27 cellular contexts compared by ENCODE assay signal in genomic region chr18:34345738-34346137, GRCh38.
DNase-seq lines count a peak whose midpoint lies in the region; ATAC-seq, FAIRE-seq and TF ChIP-seq lines count a peak whose summit lies in the region.
"Had no signal": no experiment of that assay in that cellular context is flagged by ENCODE, and none has a peak within 500 bp of the region (broad histone marks: within the 10 kb centered on the region; RNA-seq: fewer than 3 reads in every experiment).

No MANE protein-coding gene starts in this region.

- no peak for DNase-seq in D721Med (ENCODE audit: insufficient read length, low spot score)
- peak; percentile 3 for DNase-seq in HT1080 (ENCODE audit: low read depth)
- DNase-seq in bronchial epithelial cell (ENCODE audit: low read depth): peak; percentile 46
- DNase-seq in foreskin melanocyte: peak; percentile 7
- DNase-seq in substantia nigra (lab: John Stamatoyannopoulos, UW): no peak
- DNase-seq in thyroid gland: no peak
- DNase-seq in ureter (ENCODE audit: low spot score): no peak
- DNase-seq: AML-193; Caco-2; Calu3; CD4-positive, alpha-beta T cell; CD8-positive, alpha-beta T cell; DMS 273 treated with DMSO at 0.1 percent for 48 hours; DMS153; DMS53; DMS79; DND-41; EL; GDM1 had no signal

- H3K27ac ChIP-seq in substantia nigra (ENCODE audit: low read depth, low read length, poor library complexity, severe bottlenecking) (no peak overlapping the region), thyroid gland (no peak overlapping the region)
- H3K27ac ChIP-seq: 22Rv1; A549; BLaER1 treated with 17β-estradiol and CSF1 and Interleukin-3, amounts not matched to agents 10 nM and 100 nM; C4-2B had no signal

- H3K9me3 ChIP-seq in thyroid gland: no peaks in the 10 kb centered on the region
- H3K9me3 ChIP-seq: A549, Caco-2 had no signal

- no peak for ATAC-seq in GM19452 (IDR thresholded peaks at IDR 0.05; ENCODE audit: unreplicated experiment)
- ATAC-seq: A549; CD8-positive, alpha-beta T cell; GM12878 had no signal

- H3K36me3 ChIP-seq in bronchial epithelial cell (ENCODE audit: control insufficient read depth, insufficient read depth, low read length) (no peaks in the 10 kb centered on the region), thyroid gland (no peaks in the 10 kb centered on the region)
- H3K36me3 ChIP-seq: BLaER1 treated with 17β-estradiol and CSF1 and Interleukin-3, amounts not matched to agents 10 nM and 100 nM had no signal

- TF ChIP-seq POLR2A in thyroid gland (IDR thresholded peaks at IDR 0.05): no peak

- H3K4me1 ChIP-seq in thyroid gland: no peaks in the 10 kb centered on the region
- H3K4me1 ChIP-seq: A549; BLaER1 treated with 17β-estradiol and CSF1 and Interleukin-3, amounts not matched to agents 10 nM and 100 nM; Caco-2 had no signal

- H3K4me3 ChIP-seq in bronchial epithelial cell (ENCODE audit: low read depth, low read length) (no peak overlapping the region), thyroid gland (replicated peaks in 1 of 3) (no peak overlapping the region)
- H3K4me3 ChIP-seq: A549; BLaER1 treated with 17β-estradiol and CSF1 and Interleukin-3, amounts not matched to agents 10 nM and 100 nM; GM12878 had no signal

- TF ChIP-seq CTCF in D721Med (IDR thresholded peaks at IDR 0.05; ENCODE audit: insufficient read depth, missing control alignments) (no peak), bronchial epithelial cell (IDR thresholded peaks at IDR 0.05; ENCODE audit: insufficient read depth, low read length, severe bottlenecking) (no peak), thyroid gland (IDR thresholded peaks at IDR 0.05) (no peak)

- peak; percentile 67 for FAIRE-seq in D721Med (lab: Jason Lieb, UNC)
- FAIRE-seq in bronchial epithelial cell (lab: Jason Lieb, UNC): no peak
- FAIRE-seq: A549, GM12878, GM12892, GM19239 had no signal

- intact Hi-C loops in thyroid gland (cut with DNase I): no loop called here

- H3K27me3 ChIP-seq in bronchial epithelial cell (ENCODE audit: control insufficient read depth, insufficient read depth, low read length) (no peaks in the 10 kb centered on the region), thyroid gland (no peaks in the 10 kb centered on the region)
- H3K27me3 ChIP-seq: BLaER1 treated with 17β-estradiol and CSF1 and Interleukin-3, amounts not matched to agents 10 nM and 100 nM had no signal

Comparison
In these comparisons a context has a peak if more than half of its experiments do, and no peak if none do; other contexts are left out.
1. DNase-seq: peak in HT1080 (single experiment), bronchial epithelial cell (single experiment) and foreskin melanocyte (single experiment); none in D721Med (single experiment), substantia nigra (0 of 49), thyroid gland (0 of 2) and ureter (single experiment).